Comparison of ENCODE assay signal across 1 cellular context in genomic region chr15:40357723-40358491, GRCh38.
TF ChIP-seq lines count a peak whose summit lies in the region.

DISP2 (plus strand) TSS chr15:40358219; CDS start chr15:40358322, 103 bp downstream.

TF ChIP-seq in HepG2, 621 proteins besides CTCF, POLR2A, EP300 and RAD21 (continued from another document and continues in another):
- TF ChIP-seq ZNF687 (CRISPR knock-in tag; IDR thresholded peaks at IDR 0.05), result peak; percentile 83
- 0 out of 2 replicates have a peak, but pooled peaks have one; percentile 20 for TF ChIP-seq TEF (CRISPR knock-in tag; IDR thresholded peaks at IDR 0.05)
- 0 out of 2 replicates have a peak, but pooled peaks have one; percentile 44 for TF ChIP-seq ZNF607 (CRISPR knock-in tag; IDR thresholded peaks at IDR 0.05; ENCODE audit: borderline replicate concordance)
- TF ChIP-seq ZNF883 (CRISPR knock-in tag; IDR thresholded peaks at IDR 0.05; ENCODE audit: not compliant biosample characterization), result peak; percentile 37
- TF ChIP-seq, protein P1, sequence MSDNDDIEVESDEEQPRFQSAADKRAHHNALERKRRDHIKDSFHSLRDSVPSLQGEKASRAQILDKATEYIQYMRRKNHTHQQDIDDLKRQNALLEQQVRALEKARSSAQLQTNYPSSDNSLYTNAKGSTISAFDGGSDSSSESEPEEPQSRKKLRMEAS (IDR thresholded peaks at IDR 0.05), result peak; percentile 64
- TF ChIP-seq, protein P2, sequence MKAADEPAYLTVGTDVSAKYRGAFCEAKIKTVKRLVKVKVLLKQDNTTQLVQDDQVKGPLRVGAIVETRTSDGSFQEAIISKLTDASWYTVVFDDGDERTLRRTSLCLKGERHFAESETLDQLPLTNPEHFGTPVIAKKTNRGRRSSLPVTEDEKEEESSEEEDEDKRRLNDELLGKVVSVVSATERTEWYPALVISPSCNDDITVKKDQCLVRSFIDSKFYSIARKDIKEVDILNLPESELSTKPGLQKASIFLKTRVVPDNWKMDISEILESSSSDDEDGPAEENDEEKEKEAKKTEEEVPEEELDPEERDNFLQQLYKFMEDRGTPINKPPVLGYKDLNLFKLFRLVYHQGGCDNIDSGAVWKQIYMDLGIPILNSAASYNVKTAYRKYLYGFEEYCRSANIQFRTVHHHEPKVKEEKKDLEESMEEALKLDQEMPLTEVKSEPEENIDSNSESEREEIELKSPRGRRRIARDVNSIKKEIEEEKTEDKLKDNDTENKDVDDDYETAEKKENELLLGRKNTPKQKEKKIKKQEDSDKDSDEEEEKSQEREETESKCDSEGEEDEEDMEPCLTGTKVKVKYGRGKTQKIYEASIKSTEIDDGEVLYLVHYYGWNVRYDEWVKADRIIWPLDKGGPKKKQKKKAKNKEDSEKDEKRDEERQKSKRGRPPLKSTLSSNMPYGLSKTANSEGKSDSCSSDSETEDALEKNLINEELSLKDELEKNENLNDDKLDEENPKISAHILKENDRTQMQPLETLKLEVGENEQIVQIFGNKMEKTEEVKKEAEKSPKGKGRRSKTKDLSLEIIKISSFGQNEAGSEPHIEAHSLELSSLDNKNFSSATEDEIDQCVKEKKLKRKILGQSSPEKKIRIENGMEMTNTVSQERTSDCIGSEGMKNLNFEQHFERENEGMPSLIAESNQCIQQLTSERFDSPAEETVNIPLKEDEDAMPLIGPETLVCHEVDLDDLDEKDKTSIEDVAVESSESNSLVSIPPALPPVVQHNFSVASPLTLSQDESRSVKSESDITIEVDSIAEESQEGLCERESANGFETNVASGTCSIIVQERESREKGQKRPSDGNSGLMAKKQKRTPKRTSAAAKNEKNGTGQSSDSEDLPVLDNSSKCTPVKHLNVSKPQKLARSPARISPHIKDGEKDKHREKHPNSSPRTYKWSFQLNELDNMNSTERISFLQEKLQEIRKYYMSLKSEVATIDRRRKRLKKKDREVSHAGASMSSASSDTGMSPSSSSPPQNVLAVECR (CRISPR knock-in tag; IDR thresholded peaks at IDR 0.05; ENCODE audit: borderline replicate concordance), result peak; percentile 74
- TF ChIP-seq MTERF4 (CRISPR knock-in tag; IDR thresholded peaks at IDR 0.05), result no peak
- TF ChIP-seq ARID2 (CRISPR knock-in tag; IDR thresholded peaks at IDR 0.05; ENCODE audit: borderline replicate concordance), result no peak
- TF ChIP-seq, protein P3, sequence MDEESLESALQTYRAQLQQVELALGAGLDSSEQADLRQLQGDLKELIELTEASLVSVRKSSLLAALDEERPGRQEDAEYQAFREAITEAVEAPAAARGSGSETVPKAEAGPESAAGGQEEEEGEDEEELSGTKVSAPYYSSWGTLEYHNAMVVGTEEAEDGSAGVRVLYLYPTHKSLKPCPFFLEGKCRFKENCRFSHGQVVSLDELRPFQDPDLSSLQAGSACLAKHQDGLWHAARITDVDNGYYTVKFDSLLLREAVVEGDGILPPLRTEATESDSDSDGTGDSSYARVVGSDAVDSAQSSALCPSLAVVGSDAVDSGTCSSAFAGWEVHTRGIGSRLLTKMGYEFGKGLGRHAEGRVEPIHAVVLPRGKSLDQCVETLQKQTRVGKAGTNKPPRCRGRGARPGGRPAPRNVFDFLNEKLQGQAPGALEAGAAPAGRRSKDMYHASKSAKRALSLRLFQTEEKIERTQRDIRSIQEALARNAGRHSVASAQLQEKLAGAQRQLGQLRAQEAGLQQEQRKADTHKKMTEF (CRISPR knock-in tag; IDR thresholded peaks at IDR 0.05), result peak; percentile 41; the same call in 1 of the 2 replicates
- peak; percentile 66; the same call in 1 of the 2 replicates for TF ChIP-seq MEIS2 (CRISPR knock-in tag; IDR thresholded peaks at IDR 0.05)
- TF ChIP-seq ZMAT3 (CRISPR knock-in tag; conservative IDR thresholded peaks at IDR 0.05), result no peak
- TF ChIP-seq BHLHE40 (IDR thresholded peaks at IDR 0.05; ENCODE audit: low read length), result no peak
- no peak for TF ChIP-seq SNAPC4 (CRISPR knock-in tag; IDR thresholded peaks at IDR 0.05)
- TF ChIP-seq HOXD1 (CRISPR knock-in tag; IDR thresholded peaks at IDR 0.05), result 0 out of 2 replicates have a peak, but pooled peaks have one; percentile 37
- peak; percentile 64 for TF ChIP-seq ZFY (CRISPR knock-in tag; IDR thresholded peaks at IDR 0.05)
- TF ChIP-seq GABPA (IDR thresholded peaks at IDR 0.05; ENCODE audit: low read depth, low read length), result no peak
- no peak for TF ChIP-seq GABPA (CRISPR knock-in tag; IDR thresholded peaks at IDR 0.05; ENCODE audit: low read depth)
- TF ChIP-seq ZNF891 (CRISPR knock-in tag; IDR thresholded peaks at IDR 0.05), result no peak; the same call in 1 of the 2 replicates
- TF ChIP-seq RBFOX2 (IDR thresholded peaks at IDR 0.05; ENCODE audit: low read depth, low read length), result 0 out of 2 replicates have a peak, but pooled peaks have one; percentile 21
- no peak for TF ChIP-seq ZFP91 (CRISPR knock-in tag; IDR thresholded peaks at IDR 0.05; ENCODE audit: borderline replicate concordance)
- TF ChIP-seq, protein P4, sequence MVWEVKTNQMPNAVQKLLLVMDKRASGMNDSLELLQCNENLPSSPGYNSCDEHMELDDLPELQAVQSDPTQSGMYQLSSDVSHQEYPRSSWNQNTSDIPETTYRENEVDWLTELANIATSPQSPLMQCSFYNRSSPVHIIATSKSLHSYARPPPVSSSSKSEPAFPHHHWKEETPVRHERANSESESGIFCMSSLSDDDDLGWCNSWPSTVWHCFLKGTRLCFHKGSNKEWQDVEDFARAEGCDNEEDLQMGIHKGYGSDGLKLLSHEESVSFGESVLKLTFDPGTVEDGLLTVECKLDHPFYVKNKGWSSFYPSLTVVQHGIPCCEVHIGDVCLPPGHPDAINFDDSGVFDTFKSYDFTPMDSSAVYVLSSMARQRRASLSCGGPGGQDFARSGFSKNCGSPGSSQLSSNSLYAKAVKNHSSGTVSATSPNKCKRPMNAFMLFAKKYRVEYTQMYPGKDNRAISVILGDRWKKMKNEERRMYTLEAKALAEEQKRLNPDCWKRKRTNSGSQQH (CRISPR knock-in tag; IDR thresholded peaks at IDR 0.05; ENCODE audit: low read depth), result peak; percentile 76; the same call in 1 of the 2 replicates
- peak; percentile 40; the same call in 1 of the 2 replicates for TF ChIP-seq KLF12 (CRISPR knock-in tag; IDR thresholded peaks at IDR 0.05; ENCODE audit: borderline replicate concordance)
- TF ChIP-seq NFKB2 (CRISPR knock-in tag; IDR thresholded peaks at IDR 0.05; ENCODE audit: borderline replicate concordance), result peak; percentile 69; the same call in 1 of the 2 replicates
- TF ChIP-seq ZNF501 (CRISPR knock-in tag; IDR thresholded peaks at IDR 0.05), result peak; percentile 61; the same call in 1 of the 2 replicates
- peak; percentile 52 for TF ChIP-seq NFYC (CRISPR knock-in tag; IDR thresholded peaks at IDR 0.05)
- peak; percentile 73 for TF ChIP-seq ZNF777 (CRISPR knock-in tag; IDR thresholded peaks at IDR 0.05)
- peak; percentile 89; the same call in 1 of the 2 replicates for TF ChIP-seq MIER2 (CRISPR knock-in tag; IDR thresholded peaks at IDR 0.05)
- TF ChIP-seq SMYD3 (CRISPR knock-in tag; IDR thresholded peaks at IDR 0.05), result no peak
- TF ChIP-seq ZNF430 (CRISPR knock-in tag; IDR thresholded peaks at IDR 0.05), result no peak
